Comparison of ENCODE assay signal across 20 cellular contexts in genomic region chr5:64100203-64100602, GRCh38.
A peak's percentile ranks its signal among the peaks of the same experiment; 100 is the strongest.
DNase-seq lines count a peak whose midpoint lies in the region; ATAC-seq and TF ChIP-seq lines count a peak whose summit lies in the region.
"Had no signal": no experiment of that assay in that cellular context is flagged by ENCODE, and none has a peak within 500 bp of the region (broad histone marks: within the 10 kb centered on the region; RNA-seq: fewer than 3 reads in every experiment).

No MANE protein-coding gene starts in this region.

- H3K27me3 ChIP-seq in WERI-Rb-1 (ENCODE audit: insufficient read depth, low read depth, severe bottlenecking) (no peaks in the 10 kb centered on the region), endodermal cell (ENCODE audit: control insufficient read depth, insufficient read depth, low read length, poor library complexity, severe bottlenecking) (no peaks in the 10 kb centered on the region)
- H3K27me3 ChIP-seq: BLaER1 treated with 17β-estradiol and CSF1 and Interleukin-3, amounts not matched to agents 10 nM and 100 nM had no signal

- no peak for ATAC-seq in GM18519 (IDR thresholded peaks at IDR 0.05; ENCODE audit: low FRiP score, unreplicated experiment)
- ATAC-seq: GM12878, K562 had no signal

- no peak overlapping the region for H3K9ac ChIP-seq in endodermal cell (ENCODE audit: extremely low read depth, low read length, poor library complexity, severe bottlenecking)
- H3K9ac ChIP-seq: BLaER1 treated with 17β-estradiol and CSF1 and Interleukin-3, amounts not matched to agents 10 nM and 100 nM; GM23248 had no signal

- DNase-seq in NCI-H82 (lab: John Stamatoyannopoulos, UW) (peak; percentile 9), NCI-H82 treated with DMSO at 0.1 percent for 48 hours (lab: John Stamatoyannopoulos, UW; ENCODE audit: unreplicated experiment) (no peak), G401 (ENCODE audit: low spot score) (peak; percentile 47), WERI-Rb-1 (peak; percentile 44), endodermal cell (no peak), NOMO-1 (lab: John Stamatoyannopoulos, UW; ENCODE audit: unreplicated experiment in 2 of 2) (no peak), RWPE1 (ENCODE audit: low spot score) (no peak)
- DNase-seq: CD4-positive, CD25-positive, alpha-beta regulatory T cell; CD8-positive, alpha-beta memory T cell; COR-L47; DMS79 treated with DMSO at 0.1 percent for 48 hours; GM23248; HCEC 1CT; IMR-90 had no signal

- TF ChIP-seq CTCF in WERI-Rb-1 (IDR thresholded peaks at IDR 0.05; ENCODE audit: low read depth, low read length) (peak; percentile 57), endodermal cell (conservative IDR thresholded peaks at IDR 0.05) (peak; percentile 44), RWPE1 (conservative IDR thresholded peaks at IDR 0.05; ENCODE audit: low read depth) (no peak)

- H3K4me3 Mint-ChIP-seq in endodermal cell: no peak overlapping the region
- H3K4me3 Mint-ChIP-seq: B cell; CD4-positive, CD25-positive, alpha-beta regulatory T cell; CD8-positive, alpha-beta memory T cell had no signal

- H3K36me3 ChIP-seq in WERI-Rb-1 (no peaks in the 10 kb centered on the region), endodermal cell (ENCODE audit: control insufficient read depth, insufficient read depth, low read length) (no peaks in the 10 kb centered on the region)
- H3K36me3 ChIP-seq: BLaER1 treated with 17β-estradiol and CSF1 and Interleukin-3, amounts not matched to agents 10 nM and 100 nM had no signal

- H3K27ac Mint-ChIP-seq in endodermal cell: no peak overlapping the region
- H3K27ac Mint-ChIP-seq: B cell; CD4-positive, CD25-positive, alpha-beta regulatory T cell; CD8-positive, alpha-beta memory T cell had no signal

- no peaks in the 10 kb centered on the region for H3K27me3 Mint-ChIP-seq in endodermal cell (ENCODE audit: insufficient read depth)
- H3K27me3 Mint-ChIP-seq: B cell; CD4-positive, CD25-positive, alpha-beta regulatory T cell; CD8-positive, alpha-beta memory T cell had no signal

- POLR2A ChIA-PET in RWPE1 (lab: Yijun Ruan, JAX; ENCODE audit: low non-redundant PET): no interaction called here

- H3K4me1 Mint-ChIP-seq in endodermal cell: peaks cover 9% of the 10 kb centered on the region
- H3K4me1 Mint-ChIP-seq: B cell; CD4-positive, CD25-positive, alpha-beta regulatory T cell; CD8-positive, alpha-beta memory T cell had no signal

- in situ Hi-C loops in G401 (cut with HindIII; ENCODE audit: low sequenced_read_pairs): no loop called here

- H3K4me3 ChIP-seq in WERI-Rb-1 (ENCODE audit: low read depth, low read length): no peak overlapping the region
- no peak overlapping the region for H3K4me3 ChIP-seq in endodermal cell (ENCODE audit: low read length)
- H3K4me3 ChIP-seq: BLaER1 treated with 17β-estradiol and CSF1 and Interleukin-3, amounts not matched to agents 10 nM and 100 nM; GM12878; GM23248; K562 had no signal

- H3K9me3 Mint-ChIP-seq in endodermal cell: peaks cover 3% of the 10 kb centered on the region

- H3K4me1 ChIP-seq in endodermal cell (ENCODE audit: control insufficient read depth, insufficient read depth, low read length): no peaks in the 10 kb centered on the region
- H3K4me1 ChIP-seq: BLaER1 treated with 17β-estradiol and CSF1 and Interleukin-3, amounts not matched to agents 10 nM and 100 nM had no signal

- H3K36me3 Mint-ChIP-seq in endodermal cell (ENCODE audit: low read depth): no peaks in the 10 kb centered on the region
- H3K36me3 Mint-ChIP-seq: CD4-positive, CD25-positive, alpha-beta regulatory T cell; CD8-positive, alpha-beta memory T cell had no signal

- H3K9me3 ChIP-seq in WERI-Rb-1 (ENCODE audit: severe bottlenecking) (peaks cover 3% of the 10 kb centered on the region), endodermal cell (ENCODE audit: control insufficient read depth, low read length) (peaks cover 1% of the 10 kb centered on the region)

- 80% methylated on average over 1 of the region's 1 CpG; no CpG with 5 or more reads in 1 of the 2 experiments for WGBS in endodermal cell (ENCODE audit: insufficient coverage in 1 of 2, insufficient read length in 1 of 2), 2 experiments

- H3K27ac ChIP-seq in WERI-Rb-1: no peak overlapping the region
- no peak overlapping the region for H3K27ac ChIP-seq in endodermal cell (ENCODE audit: low read depth, low read length)
- H3K27ac ChIP-seq in RWPE1: no peak overlapping the region
- H3K27ac ChIP-seq: BLaER1 treated with 17β-estradiol and CSF1 and Interleukin-3, amounts not matched to agents 10 nM and 100 nM; GM23248; HL-60 had no signal

- CTCF ChIA-PET in RWPE1 (lab: Yijun Ruan, JAX): interaction anchor here (0.8 to 1.1 kb wide), 2 partner anchors 18 to 26 kb away, joined by 3 read pairs; no protein-coding TSS in a partner anchor

Comparison
In these comparisons a context has a peak if more than half of its experiments do, and no peak if none do; other contexts are left out.
1. DNase-seq: peak in NCI-H82 (single experiment), G401 (single experiment) and WERI-Rb-1 (single experiment); none in NCI-H82 treated with DMSO at 0.1 percent for 48 hours (single experiment), endodermal cell (single experiment), NOMO-1 (0 of 2) and RWPE1 (single experiment).